ENCODE assay signal across 17 cellular contexts in the genomic region with DNA sequence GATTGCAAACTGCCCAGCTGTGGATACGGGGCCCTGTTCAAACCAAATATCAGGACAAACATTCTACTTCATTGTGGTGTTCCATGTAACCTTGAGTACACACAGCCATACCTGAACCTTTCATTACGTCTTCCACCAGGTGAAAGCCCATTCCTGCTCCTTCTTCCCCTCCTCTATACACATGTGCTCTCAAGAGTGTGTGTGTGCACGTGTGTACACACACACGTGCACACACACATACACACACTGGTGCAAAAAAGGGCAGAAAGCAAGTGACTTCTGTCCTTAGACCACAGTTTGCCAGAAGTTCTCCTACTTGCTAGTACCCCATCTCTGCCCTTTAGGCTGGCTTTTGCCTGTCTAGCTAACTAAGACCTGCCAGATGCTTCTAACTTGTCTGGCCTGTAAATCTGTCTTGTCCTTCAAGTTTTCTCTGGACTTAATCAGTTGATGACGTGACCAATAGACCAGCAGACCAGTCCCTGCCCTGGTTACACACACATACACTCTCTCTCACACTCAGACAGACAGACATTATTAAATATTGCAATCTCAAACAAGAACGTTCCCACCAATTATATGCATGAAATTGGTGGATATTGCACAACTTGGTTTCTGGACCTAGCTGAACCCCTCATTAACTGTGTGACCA. TPM values are rescaled to one million over a fixed set of nuclear protein-coding genes. Genes with fewer than 3 reads are reported as not detected.
"Had no signal": no experiment of that assay in that cellular context is flagged by ENCODE, and none has a peak within 500 bp of the region (broad histone marks: within the 10 kb centered on the region; RNA-seq: fewer than 3 reads in every experiment).

No MANE protein-coding gene starts in this region.

- ATAC-seq: naive thymus-derived CD4-positive, alpha-beta T cell had no signal

- H3K27ac ChIP-seq: colonic mucosa, neutrophil, suprapubic skin, thyroid gland, upper lobe of left lung, vagina had no signal

- H3K9me3 ChIP-seq: colonic mucosa, neutrophil, suprapubic skin, thyroid gland, upper lobe of left lung, vagina had no signal

- H3K36me3 ChIP-seq: colonic mucosa, neutrophil, suprapubic skin, thyroid gland, upper lobe of left lung, vagina had no signal

- H3K4me3 ChIP-seq: colonic mucosa, suprapubic skin, thyroid gland, upper lobe of left lung, vagina had no signal

- DNase-seq: colonic mucosa; effector CD4-positive, alpha-beta T cell; foreskin melanocyte; head of caudate nucleus; hypothalamus; kidney glomerular epithelial cell; mammary epithelial cell; naive thymus-derived CD4-positive, alpha-beta T cell; nephron progenitor cell; small intestine; stimulated activated CD4-positive, alpha-beta T cell treated with anti-CD3 and anti-CD28 coated beads, Interleukin-2, amount 100 ng/mL, for 48 hours; stimulated activated naive CD4-positive, alpha-beta T cell treated with Interleukin-2 at 50 U/mL for 16 hours; thyroid gland; upper lobe of left lung had no signal

- H3K4me1 ChIP-seq: colonic mucosa had no signal

RNA-seq across cellular contexts. Expression of a gene that starts 4.5 kb away (rescaled TPM):
- polyA plus RNA-seq: mammary epithelial cell had no signal
